15 cellular contexts compared by ENCODE assay signal in genomic region chr11:111282663-111283062, GRCh38. TPM values are rescaled to one million over a fixed set of nuclear protein-coding genes. Genes with fewer than 3 reads are reported as not detected.
"Had no signal": no experiment of that assay in that cellular context is flagged by ENCODE, and none has a peak within 500 bp of the region (broad histone marks: within the 10 kb centered on the region; RNA-seq: fewer than 3 reads in every experiment).

No MANE protein-coding gene starts in this region.

- DNase-seq: activated gamma-delta T cell; NK-92 treated with Interleukin-12 subunit alpha and Interleukin-12 subunit beta, amount 100 ng/mL, for 24 hours had no signal

- H3K9me3 ChIP-seq: adrenal gland had no signal

- H3K36me3 ChIP-seq: adrenal gland, WERI-Rb-1 had no signal

- H3K4me3 ChIP-seq: adrenal gland, SK-N-MC had no signal

- H3K4me3 Mint-ChIP-seq: activated CD4-positive, alpha-beta memory T cell treated with anti-CD3 and anti-CD28 coated beads, Interleukin-2, amount 10 ng/mL, durations not matched to agents 7 days and 5 days; activated CD4-positive, alpha-beta T cell treated with anti-CD3 and anti-CD28 coated beads for 36 hours; activated naive CD4-positive, alpha-beta T cell treated with anti-CD3 and anti-CD28 coated beads for 36 hours; activated naive CD8-positive, alpha-beta T cell treated with anti-CD3 and anti-CD28 coated beads, Interleukin-2, amount 10 ng/mL, durations not matched to agents 7 days and 5 days; activated T-helper 17 cell treated with anti-CD3 and anti-CD28 coated beads, Interleukin-2, amount 50 U/mL, for 72 hours had no signal

- H3K27ac Mint-ChIP-seq: activated CD4-positive, alpha-beta memory T cell treated with anti-CD3 and anti-CD28 coated beads, Interleukin-2, amount 10 ng/mL, durations not matched to agents 7 days and 5 days; activated CD4-positive, alpha-beta T cell treated with anti-CD3 and anti-CD28 coated beads for 36 hours; activated naive CD4-positive, alpha-beta T cell treated with anti-CD3 and anti-CD28 coated beads for 36 hours; activated naive CD8-positive, alpha-beta T cell treated with anti-CD3 and anti-CD28 coated beads, Interleukin-2, amount 10 ng/mL, durations not matched to agents 7 days and 5 days; activated T-helper 17 cell treated with anti-CD3 and anti-CD28 coated beads, Interleukin-2, amount 50 U/mL, for 72 hours had no signal

- H3K36me3 Mint-ChIP-seq: activated naive CD8-positive, alpha-beta T cell treated with anti-CD3 and anti-CD28 coated beads, Interleukin-2, amount 10 ng/mL, durations not matched to agents 7 days and 5 days had no signal

- H3K9me3 Mint-ChIP-seq: activated CD4-positive, alpha-beta memory T cell treated with anti-CD3 and anti-CD28 coated beads, Interleukin-2, amount 10 ng/mL, durations not matched to agents 7 days and 5 days; activated naive CD4-positive, alpha-beta T cell treated with anti-CD3 and anti-CD28 coated beads for 36 hours; activated naive CD8-positive, alpha-beta T cell treated with anti-CD3 and anti-CD28 coated beads, Interleukin-2, amount 10 ng/mL, durations not matched to agents 7 days and 5 days; activated T-helper 17 cell treated with anti-CD3 and anti-CD28 coated beads, Interleukin-2, amount 50 U/mL, for 72 hours had no signal

- H3K27me3 ChIP-seq: adrenal gland had no signal

- H3K27me3 Mint-ChIP-seq: activated CD4-positive, alpha-beta T cell treated with anti-CD3 and anti-CD28 coated beads for 36 hours; activated T-helper 17 cell treated with anti-CD3 and anti-CD28 coated beads, Interleukin-2, amount 50 U/mL, for 72 hours had no signal

- H3K4me1 Mint-ChIP-seq: activated CD4-positive, alpha-beta memory T cell treated with anti-CD3 and anti-CD28 coated beads, Interleukin-2, amount 10 ng/mL, durations not matched to agents 7 days and 5 days; activated naive CD8-positive, alpha-beta T cell treated with anti-CD3 and anti-CD28 coated beads, Interleukin-2, amount 10 ng/mL, durations not matched to agents 7 days and 5 days; activated T-helper 17 cell treated with anti-CD3 and anti-CD28 coated beads, Interleukin-2, amount 50 U/mL, for 72 hours had no signal

- H3K27ac ChIP-seq: adrenal gland, SK-N-MC, WERI-Rb-1 had no signal

- H3K4me1 ChIP-seq: adrenal gland had no signal

RNA-seq across cellular contexts. Expression of gene POU2AF3, which starts 15.7 kb away (rescaled TPM):
- total RNA-seq: activated CD4-positive, alpha-beta memory T cell treated with anti-CD3 and anti-CD28 coated beads, Interleukin-2, amount 10 ng/mL, durations not matched to agents 7 days and 5 days; activated CD4-positive, alpha-beta T cell treated with anti-CD3 and anti-CD28 coated beads for 36 hours; activated CD8-positive, alpha-beta memory T cell treated with anti-CD3 and anti-CD28 coated beads for 36 hours; activated naive CD4-positive, alpha-beta T cell treated with anti-CD3 and anti-CD28 coated beads for 36 hours; activated naive CD8-positive, alpha-beta T cell treated with anti-CD3 and anti-CD28 coated beads, Interleukin-2, amount 10 ng/mL, durations not matched to agents 7 days and 5 days; activated T-helper 17 cell treated with anti-CD3 and anti-CD28 coated beads, Interleukin-2, amount 50 U/mL, for 72 hours; cardiac septum; T-helper 2 cell treated with Interferon-gamma antibody and Interleukin-4, amounts not matched to agents 100 ng/mL and 5 ng/mL, for 36 hours had no signal

RNA-seq across cellular contexts. Expression of gene POU2AF2, which starts 37.1 kb away (rescaled TPM):
- total RNA-seq: activated CD4-positive, alpha-beta memory T cell treated with anti-CD3 and anti-CD28 coated beads, Interleukin-2, amount 10 ng/mL, durations not matched to agents 7 days and 5 days; activated CD8-positive, alpha-beta memory T cell treated with anti-CD3 and anti-CD28 coated beads for 36 hours; activated naive CD4-positive, alpha-beta T cell treated with anti-CD3 and anti-CD28 coated beads for 36 hours; activated naive CD8-positive, alpha-beta T cell treated with anti-CD3 and anti-CD28 coated beads, Interleukin-2, amount 10 ng/mL, durations not matched to agents 7 days and 5 days; adrenal gland; cardiac septum; cerebellum; Right ventricle myocardium inferior; T-helper 2 cell treated with Interferon-gamma antibody and Interleukin-4, amounts not matched to agents 100 ng/mL and 5 ng/mL, for 36 hours had no signal
